ENCODE assay signal across 8 cellular contexts in genomic region chr20:37651932-37652331, GRCh38. TPM values are rescaled to one million over a fixed set of nuclear protein-coding genes. Genes with fewer than 3 reads are reported as not detected.
DNase-seq lines count a peak whose midpoint lies in the region; ATAC-seq and TF ChIP-seq lines count a peak whose summit lies in the region.

No MANE protein-coding gene starts in this region.

- DNase-seq in D341Med (ENCODE audit: low spot score) (peak; percentile 84), HUDEP-2 (lab: John Stamatoyannopoulos, UW; ENCODE audit: unreplicated experiment in 76 of 76) (peak in 70 of 76 experiments; percentile 10 to 78 (median 54)), SW480 (ENCODE audit: low spot score) (peak; percentile 56), fibroblast of peridontal ligament (ENCODE audit: extremely low read depth) (peak; percentile 22), renal cortical epithelial cell (ENCODE audit: low read depth) (peak; percentile 6)

- ATAC-seq in GM19455 (IDR thresholded peaks at IDR 0.05; ENCODE audit: unreplicated experiment) (no peak), GM18505 (IDR thresholded peaks at IDR 0.05; ENCODE audit: unreplicated experiment) (no peak), GM21423 (IDR thresholded peaks at IDR 0.05; ENCODE audit: unreplicated experiment) (no peak)

- no peak for TF ChIP-seq POLR2A in GM18505 (IDR thresholded peaks at IDR 0.05; ENCODE audit: borderline replicate concordance, extremely low read depth, insufficient read depth, insufficient read length)

RNA-seq across cellular contexts. Expression of gene CTNNBL1, which starts 41.9 kb away (rescaled TPM):
- total RNA-seq in renal cortical epithelial cell = 28.8 and 29.4 TPM in 2 replicates

Comparison
In these comparisons a context has a peak if more than half of its experiments do, and no peak if none do; other contexts are left out.
1. DNase-seq: peak in every context shown above with its lines; median percentile 84 in D341Med; 56 in SW480; 54 in HUDEP-2; 22 in fibroblast of peridontal ligament; 6 in renal cortical epithelial cell.